Comparison of ENCODE assay signal across 4 cellular contexts in the genomic region with DNA sequence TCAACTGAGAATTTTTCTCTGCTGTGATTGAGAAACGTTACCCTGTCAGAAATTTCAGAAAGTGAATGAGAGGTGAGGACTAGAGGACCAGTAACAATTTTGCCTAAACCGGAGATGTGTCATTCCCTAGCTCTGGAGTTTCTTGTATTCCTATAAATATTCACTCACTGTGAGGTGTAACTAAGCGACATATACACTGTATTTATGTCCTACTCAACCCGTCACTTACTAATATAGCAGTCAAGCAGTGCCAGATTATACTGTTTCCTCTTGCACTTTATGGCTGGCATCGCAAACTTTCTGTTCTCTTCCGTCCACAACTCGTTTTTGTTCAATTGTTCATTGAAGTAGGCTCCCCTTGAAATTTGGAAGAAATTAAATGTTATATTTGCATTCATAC.
"Had no signal": no experiment of that assay in that cellular context is flagged by ENCODE, and none has a peak within 500 bp of the region (broad histone marks: within the 10 kb centered on the region; RNA-seq: fewer than 3 reads in every experiment).

No MANE protein-coding gene starts in this region.

- ATAC-seq: GM23338, HCT116 had no signal

- H3K4me2 ChIP-seq: GM23338 had no signal

- H3K9ac ChIP-seq: GM23248 had no signal

- H3K27ac ChIP-seq: GM23248 had no signal

- H3K36me3 ChIP-seq: HAP-1 had no signal

- H3K4me3 ChIP-seq: GM23248, GM23338, HAP-1 had no signal

- H3K9me3 ChIP-seq: HAP-1 had no signal

- H2AFZ ChIP-seq: GM23248, GM23338 had no signal
